ENCODE assay signal across 8 cellular contexts in genomic region chr2:12177052-12177994, GRCh38.
A peak's percentile ranks its signal among the peaks of the same experiment; 100 is the strongest.
DNase-seq lines count a peak whose midpoint lies in the region; ATAC-seq and TF ChIP-seq lines count a peak whose summit lies in the region.

No MANE protein-coding gene starts in this region.

- DNase-seq in CMK (ENCODE audit: low read depth) (peak; percentile 62), cerebellar cortex (ENCODE audit: low spot score) (peak; percentile 24), mucosa of gallbladder (ENCODE audit: low spot score) (peak; percentile 35), globus pallidus (ENCODE audit: low spot score) (no peak)
- no peak for DNase-seq in activated T-cell treated with anti-CD3 and anti-CD28 coated beads, Interleukin-2, amount 50 U/mL, for 48 hours

- ATAC-seq in GM19043 (IDR thresholded peaks at IDR 0.05; ENCODE audit: low read depth, unreplicated experiment) (peak; percentile 86), HG03097 (IDR thresholded peaks at IDR 0.05; ENCODE audit: low FRiP score, unreplicated experiment) (peak; percentile 93)

TF ChIP-seq in PFSK-1, 5 proteins besides CTCF, POLR2A, EP300 and RAD21:
- peak; percentile 98; the same call in 1 of the 2 replicates for TF ChIP-seq SIN3A (IDR thresholded peaks at IDR 0.05; ENCODE audit: borderline replicate concordance, insufficient read depth, low read length)
- TF ChIP-seq FOXP2 (optimal IDR thresholded peaks at IDR 0.05; ENCODE audit: borderline replicate concordance, extremely low read depth, extremely low read length, insufficient read depth): peak; percentile 95
- peak; percentile 42; the same call in 1 of the 2 replicates for TF ChIP-seq TAF1 (IDR thresholded peaks at IDR 0.05; ENCODE audit: borderline replicate concordance, insufficient read depth, low read length)
- TF ChIP-seq REST (IDR thresholded peaks at IDR 0.05; ENCODE audit: insufficient read depth in 1 of 2, low read depth in 2 of 2, low read length in 2 of 2): peak in 1 of 2 experiments; percentile 69; a peak in 1 of 4 replicates
- peak; percentile 63 for TF ChIP-seq POLR2AphosphoS5 (IDR thresholded peaks at IDR 0.05; ENCODE audit: low read depth, low read length)

Comparison
In these comparisons a context has a peak if more than half of its experiments do, and no peak if none do; other contexts are left out.
1. DNase-seq: peak in CMK (single experiment), cerebellar cortex (single experiment) and mucosa of gallbladder (single experiment); none in globus pallidus (single experiment) and activated T-cell treated with anti-CD3 and anti-CD28 coated beads, Interleukin-2, amount 50 U/mL, for 48 hours (0 of 2).